ENCODE assay signal across 16 cellular contexts in the genomic region with DNA sequence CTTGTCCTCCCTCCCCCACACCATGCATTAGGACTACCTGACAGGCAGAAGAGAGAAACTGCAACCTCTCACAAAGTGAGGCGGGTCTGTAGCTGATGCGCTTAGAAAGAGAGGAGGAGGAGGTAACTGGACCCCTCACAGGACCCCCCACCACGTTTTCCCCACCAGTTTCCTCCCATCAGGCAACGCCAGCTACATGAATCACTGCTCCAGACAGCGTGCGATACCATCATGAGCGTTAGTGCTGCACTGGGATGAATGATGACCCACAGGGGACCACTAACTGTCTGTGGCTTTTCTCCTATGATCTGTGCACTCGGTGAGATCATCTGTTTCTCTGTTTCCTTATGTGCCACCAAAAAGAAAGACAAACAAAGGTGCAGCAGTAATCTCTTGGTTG.
A peak's percentile ranks its signal among the peaks of the same experiment; 100 is the strongest.
DNase-seq lines count a peak whose midpoint lies in the region; ATAC-seq lines count a peak whose summit lies in the region.
"Had no signal": no experiment of that assay in that cellular context is flagged by ENCODE, and none has a peak within 500 bp of the region (broad histone marks: within the 10 kb centered on the region; RNA-seq: fewer than 3 reads in every experiment).

No MANE protein-coding gene starts in this region.

- peaks cover 33 to 53% (median 44%) of the 10 kb centered on the region in 10 experiments for H3K4me1 ChIP-seq in BLaER1 treated with 17β-estradiol and CSF1 and Interleukin-3, amounts not matched to agents 10 nM and 100 nM
- H3K4me1 ChIP-seq: adrenal gland, psoas muscle had no signal

- H3K27me3 ChIP-seq in BLaER1 treated with 17β-estradiol and CSF1 and Interleukin-3, amounts not matched to agents 10 nM and 100 nM: no peaks in the 10 kb centered on the region

- intact Hi-C loops in left colon (cut with DNase I, micrococcal nuclease): no loop called here

- ATAC-seq in left colon: peak; percentile 59
- ATAC-seq: activated T-cell treated with anti-CD3 and anti-CD28 coated beads, Interleukin-2, amount 50 U/mL, for 4 hours; psoas muscle had no signal

- H3K9ac ChIP-seq in BLaER1 treated with 17β-estradiol and CSF1 and Interleukin-3, amounts not matched to agents 10 nM and 100 nM: peak overlapping the region in 3 of 11 experiments; percentile 13 to 29 (median 18); a peak in 3 of 22 replicates

- no peaks in the 10 kb centered on the region for H4K20me1 ChIP-seq in BLaER1 treated with 17β-estradiol and CSF1 and Interleukin-3, amounts not matched to agents 10 nM and 100 nM

- H3K36me3 ChIP-seq in BLaER1 treated with 17β-estradiol and CSF1 and Interleukin-3, amounts not matched to agents 10 nM and 100 nM: peaks cover 0 to 8% (median 0%) of the 10 kb centered on the region in 11 experiments; a peak in 1 of 22 replicates
- H3K36me3 ChIP-seq: adrenal gland had no signal

- peak overlapping the region; percentile 20 to 93 (median 69); a peak in 21 of 22 replicates for H3K4me2 ChIP-seq in BLaER1 treated with 17β-estradiol and CSF1 and Interleukin-3, amounts not matched to agents 10 nM and 100 nM

- H3K27ac ChIP-seq in BLaER1 treated with 17β-estradiol and CSF1 and Interleukin-3, amounts not matched to agents 10 nM and 100 nM: peak overlapping the region in 4 of 11 experiments; percentile 14 to 68 (median 36); a peak in 6 of 22 replicates
- H3K27ac ChIP-seq: adrenal gland, psoas muscle, RWPE1 had no signal

- peak overlapping the region in 1 of 10 experiments; percentile 33; a peak in 2 of 20 replicates for H3K4me3 ChIP-seq in BLaER1 treated with 17β-estradiol and CSF1 and Interleukin-3, amounts not matched to agents 10 nM and 100 nM
- H3K4me3 ChIP-seq: adrenal gland, psoas muscle had no signal

- peak; percentile 52 for DNase-seq in NCI-H1092 (lab: John Stamatoyannopoulos, UW)
- peak; percentile 26 for DNase-seq in NCI-H774 (lab: John Stamatoyannopoulos, UW)
- no peak for DNase-seq in left colon
- DNase-seq in activated CD4-positive, alpha-beta T cell treated with anti-CD3 and anti-CD28 coated beads, Interleukin-2, amount 50 U/mL, for 48 hours: no peak
- no peak for DNase-seq in occipital lobe (lab: John Stamatoyannopoulos, UW)
- DNase-seq in inferior parietal cortex (ENCODE audit: extremely low spot score): no peak
- DNase-seq in superior temporal gyrus (ENCODE audit: extremely low spot score): no peak
- DNase-seq: activated CD4-positive, alpha-beta T cell treated with anti-CD3 and anti-CD28 coated beads, Interleukin-2, amount 10 ng/mL, durations not matched to agents 24 days and 14 days; activated T-cell treated with anti-CD3 and anti-CD28 coated beads, Interleukin-2, amount 50 U/mL, for 4 hours; kidney; NCI-H226; psoas muscle; stimulated activated CD4-positive, alpha-beta T cell treated with anti-CD3 and anti-CD28 coated beads, Interleukin-15, amount 100 ng/mL, for 24 hours had no signal

- H3K9me3 ChIP-seq in BLaER1 treated with 17β-estradiol and CSF1 and Interleukin-3, amounts not matched to agents 10 nM and 100 nM (replicated peaks in 1 of 11): no peaks in the 10 kb centered on the region
- H3K9me3 ChIP-seq: adrenal gland, psoas muscle had no signal

Comparison
In these comparisons a context has a peak if more than half of its experiments do, and no peak if none do; other contexts are left out.
1. DNase-seq: peak in NCI-H1092 (single experiment) and NCI-H774 (single experiment); none in left colon (0 of 2), activated CD4-positive, alpha-beta T cell treated with anti-CD3 and anti-CD28 coated beads, Interleukin-2, amount 50 U/mL, for 48 hours (0 of 2), occipital lobe (single experiment), inferior parietal cortex (single experiment) and superior temporal gyrus (single experiment).